Comparison of ENCODE assay signal across 16 cellular contexts in the genomic region with DNA sequence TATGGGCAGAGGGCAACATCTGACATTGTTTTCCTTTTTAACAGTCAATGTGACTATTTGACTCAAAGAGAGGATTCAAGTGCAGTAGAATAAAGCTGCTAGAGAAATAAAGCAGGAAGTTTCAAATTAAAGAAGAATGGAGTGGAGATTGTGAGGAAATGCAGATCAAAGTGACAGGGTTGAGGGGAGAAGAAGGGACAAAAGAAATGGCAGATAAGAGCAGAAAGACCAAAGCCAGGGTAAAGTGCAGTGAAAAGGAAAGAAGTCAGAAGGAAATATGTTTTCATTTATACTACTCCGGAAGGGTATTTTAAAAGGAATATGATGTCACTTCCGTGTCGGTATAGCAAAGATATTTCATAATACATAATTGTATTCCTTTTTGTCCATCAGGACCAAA.
"Had no signal": no experiment of that assay in that cellular context is flagged by ENCODE, and none has a peak within 500 bp of the region (broad histone marks: within the 10 kb centered on the region; RNA-seq: fewer than 3 reads in every experiment).

No MANE protein-coding gene starts in this region.

- ATAC-seq: activated T-helper 17 cell treated with anti-CD3 and anti-CD28 coated beads, Interleukin-2, amount 50 U/mL, for 72 hours; heart left ventricle; left lung; stimulated activated naive CD8-positive, alpha-beta T cell treated with anti-CD3 and anti-CD28 coated beads, Interleukin-15, amount 100 ng/mL, for 72 hours had no signal

- H3K36me3 ChIP-seq: brain microvascular endothelial cell, esophagus squamous epithelium, heart left ventricle, left lung had no signal

- H3K4me3 Mint-ChIP-seq: activated CD4-positive, alpha-beta memory T cell treated with anti-CD3 and anti-CD28 coated beads, Interleukin-2, amount 10 ng/mL, durations not matched to agents 7 days and 5 days; activated naive CD4-positive, alpha-beta T cell treated with anti-CD3 and anti-CD28 coated beads for 36 hours; activated T-helper 17 cell treated with anti-CD3 and anti-CD28 coated beads, Interleukin-2, amount 50 U/mL, for 72 hours; nephron; stimulated activated naive CD8-positive, alpha-beta T cell treated with anti-CD3 and anti-CD28 coated beads, Interleukin-15, amount 100 ng/mL, for 72 hours had no signal

- DNase-seq: activated CD4-positive, alpha-beta memory T cell treated with anti-CD3 and anti-CD28 coated beads, Interleukin-2, amount 10 ng/mL, durations not matched to agents 7 days and 5 days; activated naive CD4-positive, alpha-beta T cell treated with anti-CD3 and anti-CD28 coated beads for 36 hours; brain microvascular endothelial cell; dorsolateral prefrontal cortex; esophagus squamous epithelium; foreskin fibroblast; heart left ventricle; left lung; stimulated activated CD4-positive, alpha-beta T cell treated with anti-CD3 and anti-CD28 coated beads, Interleukin-2, amount 100 ng/mL, for 48 hours; stimulated activated CD8-positive, alpha-beta memory T cell treated with anti-CD3 and anti-CD28 coated beads, Interleukin-4, amount 100 ng/mL, for 48 hours; stimulated activated naive CD8-positive, alpha-beta T cell treated with anti-CD3 and anti-CD28 coated beads, Interleukin-15, amount 100 ng/mL, for 72 hours; SW 1271; T-helper 9 cell; testis had no signal

- H3K4me1 ChIP-seq: esophagus squamous epithelium, left lung, testis had no signal

- H3K9me3 ChIP-seq: esophagus squamous epithelium, testis had no signal

- H3K27ac ChIP-seq: brain microvascular endothelial cell, dorsolateral prefrontal cortex, esophagus squamous epithelium, heart left ventricle, left lung, testis had no signal

- H3K4me3 ChIP-seq: dorsolateral prefrontal cortex, esophagus squamous epithelium, heart left ventricle, left lung, testis had no signal

- H3K9me3 Mint-ChIP-seq: activated CD4-positive, alpha-beta memory T cell treated with anti-CD3 and anti-CD28 coated beads, Interleukin-2, amount 10 ng/mL, durations not matched to agents 7 days and 5 days; nephron had no signal

- H3K27me3 ChIP-seq: brain microvascular endothelial cell, esophagus squamous epithelium, left lung, testis had no signal

- H3K27ac Mint-ChIP-seq: activated CD4-positive, alpha-beta memory T cell treated with anti-CD3 and anti-CD28 coated beads, Interleukin-2, amount 10 ng/mL, durations not matched to agents 7 days and 5 days; activated naive CD4-positive, alpha-beta T cell treated with anti-CD3 and anti-CD28 coated beads for 36 hours; activated T-helper 17 cell treated with anti-CD3 and anti-CD28 coated beads, Interleukin-2, amount 50 U/mL, for 72 hours; nephron; stimulated activated naive CD8-positive, alpha-beta T cell treated with anti-CD3 and anti-CD28 coated beads, Interleukin-15, amount 100 ng/mL, for 72 hours had no signal

- H3K4me1 Mint-ChIP-seq: activated CD4-positive, alpha-beta memory T cell treated with anti-CD3 and anti-CD28 coated beads, Interleukin-2, amount 10 ng/mL, durations not matched to agents 7 days and 5 days; activated T-helper 17 cell treated with anti-CD3 and anti-CD28 coated beads, Interleukin-2, amount 50 U/mL, for 72 hours had no signal
